ENCODE assay signal across 25 cellular contexts in the genomic region with DNA sequence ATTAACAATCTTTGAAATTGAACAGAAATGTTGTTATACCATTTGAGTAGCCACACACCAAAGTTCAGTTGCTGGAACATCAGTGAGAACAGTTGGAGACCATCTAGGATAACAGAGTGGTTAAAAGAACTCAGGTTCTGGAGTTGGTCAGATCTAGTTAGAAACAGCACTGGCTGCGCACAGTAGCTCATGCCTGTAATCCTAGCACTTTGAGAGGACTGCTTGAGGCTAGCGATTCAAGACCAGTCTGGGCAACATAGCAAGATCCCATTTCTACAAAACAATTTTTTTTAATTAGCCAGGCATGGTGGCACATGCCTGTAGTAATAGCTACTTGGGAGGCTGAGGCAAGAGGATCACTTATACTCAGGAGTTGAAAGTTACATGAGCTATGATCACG. TPM values are rescaled to one million over a fixed set of nuclear protein-coding genes. Genes with fewer than 3 reads are reported as not detected.
DNase-seq lines count a peak whose midpoint lies in the region; ATAC-seq and TF ChIP-seq lines count a peak whose summit lies in the region.
"Had no signal": no experiment of that assay in that cellular context is flagged by ENCODE, and none has a peak within 500 bp of the region (broad histone marks: within the 10 kb centered on the region; RNA-seq: fewer than 3 reads in every experiment).

No MANE protein-coding gene starts in this region.

- H3K4me2 ChIP-seq in IMR-90 (ENCODE audit: low read depth, low read length): no peak overlapping the region

- H3K36me3 Mint-ChIP-seq in natural killer cell treated with Interleukin-12 subunit alpha and Interleukin-12 subunit beta and Interleukin-15 and Interleukin-18, amount 100 ng/mL, for 72 hours: peaks cover 6% of the 10 kb centered on the region
- no peaks in the 10 kb centered on the region for H3K36me3 Mint-ChIP-seq in natural killer cell

- H3K27me3 Mint-ChIP-seq in natural killer cell treated with Interleukin-12 subunit alpha and Interleukin-12 subunit beta and Interleukin-15 and Interleukin-18, amount 100 ng/mL, for 72 hours: no peaks in the 10 kb centered on the region
- no peaks in the 10 kb centered on the region for H3K27me3 Mint-ChIP-seq in natural killer cell (ENCODE audit: low read depth in 2 of 2)
- H3K27me3 Mint-ChIP-seq: memory B cell had no signal

- H4K5ac ChIP-seq in IMR-90 (ENCODE audit: low read depth, low read length): no peak overlapping the region; the same call in 1 of the 2 replicates

- DNase-seq in natural killer cell treated with Interleukin-12 subunit alpha and Interleukin-12 subunit beta and Interleukin-15 and Interleukin-18, amount 100 ng/mL, for 72 hours (ENCODE audit: low spot score): no peak
- DNase-seq in natural killer cell (no peak), IMR-90 (no peak), epithelial cell of prostate (ENCODE audit: low read depth, low spot score) (no peak), esophagus squamous epithelium (lab: John Stamatoyannopoulos, UW) (no peak)
- DNase-seq in stimulated activated CD4-positive, alpha-beta T cell treated with anti-CD3 and anti-CD28 coated beads, Interleukin-4, amount 100 ng/mL, for 4 hours: no peak
- DNase-seq: C1 segment of cervical spinal cord; effector CD8-positive, alpha-beta T cell; glutamatergic neuron; H9; NCI-H1092 treated with DMSO at 0.1 percent for 48 hours; NCI-H187; NCI-H2171; NCI-H82; right cardiac atrium; SJCRH30; T-helper 1 cell; tibial artery had no signal

- peak overlapping the region; percentile 1; the same call in 1 of the 2 replicates for H3K23ac ChIP-seq in IMR-90 (ENCODE audit: low read depth, low read length)

- no peaks in the 10 kb centered on the region for H4K20me1 ChIP-seq in IMR-90 (ENCODE audit: insufficient read depth, low read length)

- no peak overlapping the region for H3K9ac ChIP-seq in IMR-90 (ENCODE audit: low read depth, low read length)

- no peak overlapping the region for H3K27ac ChIP-seq in IMR-90 (ENCODE audit: insufficient read depth, low read length)
- peak overlapping the region; percentile 84 for H3K27ac ChIP-seq in epithelial cell of prostate
- H3K27ac ChIP-seq in esophagus squamous epithelium: peak overlapping the region in 1 of 4 donors; percentile 64

- H3K27me3 ChIP-seq in IMR-90 (ENCODE audit: control insufficient read depth, insufficient read depth, low read length) (no peaks in the 10 kb centered on the region), esophagus squamous epithelium (no peaks in the 10 kb centered on the region)
- H3K27me3 ChIP-seq: SJCRH30, tibial artery had no signal

- peak overlapping the region; percentile 43; the same call in 1 of the 3 replicates for H2BK15ac ChIP-seq in IMR-90 (ENCODE audit: low read depth, low read length)

- no TSS peak for BruUV-seq in IMR-90 (replicated peaks; lab: Mats Ljungman, UMichigan)

- no peak for TF ChIP-seq POLR2A in IMR-90 (IDR thresholded peaks at IDR 0.05; ENCODE audit: low read depth, low read length)
- TF ChIP-seq POLR2A in esophagus squamous epithelium (IDR thresholded peaks at IDR 0.05): no peak

- H2BK120ac ChIP-seq in IMR-90 (ENCODE audit: low read depth, low read length): peak overlapping the region; percentile 12; the same call in 1 of the 2 replicates

- peak overlapping the region in 1 of 2 experiments; percentile 59; a peak in 3 of 4 replicates for H4K8ac ChIP-seq in IMR-90 (ENCODE audit: low read depth in 2 of 2, low read length in 2 of 2)

- no peak overlapping the region for H3K18ac ChIP-seq in IMR-90 (ENCODE audit: low read depth, low read length)

- 0 out of 2 replicates have a peak overlapping the region, but pooled peaks have one; percentile 3 for H3K14ac ChIP-seq in IMR-90 (replicated peaks; ENCODE audit: low read depth, low read length)

- no peak overlapping the region for H3K4me3 Mint-ChIP-seq in natural killer cell treated with Interleukin-12 subunit alpha and Interleukin-12 subunit beta and Interleukin-15 and Interleukin-18, amount 100 ng/mL, for 72 hours
- H3K4me3 Mint-ChIP-seq in natural killer cell: no peak overlapping the region
- H3K4me3 Mint-ChIP-seq: H9, memory B cell had no signal

- TF ChIP-seq RAD21 in IMR-90 (IDR thresholded peaks at IDR 0.05; ENCODE audit: low read length): no peak

- ATAC-seq in natural killer cell treated with Interleukin-12 subunit alpha and Interleukin-12 subunit beta and Interleukin-15 and Interleukin-18, amount 100 ng/mL, for 72 hours: no peak
- ATAC-seq in natural killer cell (no peak), IMR-90 (ENCODE audit: low read depth) (no peak), HG03342 (IDR thresholded peaks at IDR 0.05; ENCODE audit: unreplicated experiment) (no peak)
- ATAC-seq: left lobe of liver had no signal

- H3K27ac Mint-ChIP-seq in natural killer cell treated with Interleukin-12 subunit alpha and Interleukin-12 subunit beta and Interleukin-15 and Interleukin-18, amount 100 ng/mL, for 72 hours: peak overlapping the region; percentile 97 to 99
- H3K27ac Mint-ChIP-seq in natural killer cell: no peak overlapping the region
- H3K27ac Mint-ChIP-seq: H9, memory B cell had no signal

- peaks cover 26% of the 10 kb centered on the region for H3K9me1 ChIP-seq in IMR-90 (ENCODE audit: insufficient read depth, low read length)

- H2AK5ac ChIP-seq in IMR-90 (ENCODE audit: low read depth, low read length): peak overlapping the region; percentile 6; the same call in 1 of the 2 replicates

- CTCF ChIA-PET in IMR-90 (lab: Yijun Ruan, JAX): no interaction called here

- no peak overlapping the region for H2AK9ac ChIP-seq in IMR-90 (replicated peaks; ENCODE audit: low read depth, low read length, poor library complexity)

- H3K4ac ChIP-seq in IMR-90 (ENCODE audit: low read depth, low read length): peak overlapping the region; percentile 10; the same call in 1 of the 2 replicates

- peaks cover 18% of the 10 kb centered on the region for H3K36me3 ChIP-seq in IMR-90 (ENCODE audit: control insufficient read depth, insufficient read depth, low read length)
- H3K36me3 ChIP-seq in esophagus squamous epithelium: peaks cover 0 to 51% (median 13%) of the 10 kb centered on the region in 3 donors

- in situ Hi-C loops in IMR-90 (cut with MboI; ENCODE audit: low sequenced_read_pairs): no loop called here

- peaks cover 14% of the 10 kb centered on the region for H3K4me1 ChIP-seq in IMR-90 (ENCODE audit: control insufficient read depth, insufficient read depth, low read length)
- peaks cover 7 to 21% (median 16%) of the 10 kb centered on the region in 3 donors for H3K4me1 ChIP-seq in esophagus squamous epithelium

- H2BK5ac ChIP-seq in IMR-90 (ENCODE audit: low read depth, low read length, poor library complexity, severe bottlenecking): peak overlapping the region; percentile 96

- H3K79me1 ChIP-seq in IMR-90 (ENCODE audit: low read depth in 1 of 2, low read length in 2 of 2): peaks cover 9 to 27% of the 10 kb centered on the region in 2 experiments; a peak in 3 of 4 replicates

- H3K56ac ChIP-seq in IMR-90 (ENCODE audit: extremely low read depth, insufficient read depth, low read length): no peak overlapping the region

- no peaks in the 10 kb centered on the region for H3K9me3 Mint-ChIP-seq in natural killer cell treated with Interleukin-12 subunit alpha and Interleukin-12 subunit beta and Interleukin-15 and Interleukin-18, amount 100 ng/mL, for 72 hours
- no peaks in the 10 kb centered on the region for H3K9me3 Mint-ChIP-seq in natural killer cell
- H3K9me3 Mint-ChIP-seq: activated T-helper 2 cell treated with anti-CD3 and anti-CD28 coated beads, Interferon-gamma antibody, Interleukin-2, Interleukin-4, amounts not matched to agents 10 μg/mL and 5 μg/mL and 100 μg/mL, durations not matched to agents 14 hours and 24 hours and 36 hours; H9; memory B cell had no signal

- no CpG with 5 or more reads among the region's 3 CpGs for WGBS in IMR-90 (ENCODE audit: extremely low coverage in 2 of 2, insufficient read length in 1 of 2), 2 experiments
- 87 to 88% methylated on average over 3 of the region's 3 CpGs for WGBS in esophagus squamous epithelium, 2 donors

- H3K9me3 ChIP-seq in IMR-90 (ENCODE audit: control insufficient read depth, insufficient read depth, low read length) (no peaks in the 10 kb centered on the region), esophagus squamous epithelium (no peaks in the 10 kb centered on the region)
- H3K9me3 ChIP-seq: SJCRH30, tibial artery had no signal

- no peak overlapping the region for H2AFZ ChIP-seq in IMR-90 (replicated peaks; ENCODE audit: low read length, poor library complexity)

- intact Hi-C loops in natural killer cell (cut with micrococcal nuclease): loop anchor here (10.0 kb wide), 1 partner anchor 236 kb away; a partner anchor contains a TSS
- intact Hi-C loops in IMR-90 (cut with micrococcal nuclease): no loop called here
- intact Hi-C loops in esophagus squamous epithelium (cut with DNase I): no loop called here

- H3K4me3 ChIP-seq in IMR-90 (ENCODE audit: insufficient read depth, low read depth, low read length) (no peak overlapping the region), esophagus squamous epithelium (no peak overlapping the region)
- H3K4me3 ChIP-seq: coronary artery, SJCRH30, tibial artery had no signal

- dilution Hi-C loops in IMR-90 (cut with HindIII; ENCODE audit: low sequenced_read_pairs, unreplicated experiment): no loop called here

- POLR2A ChIA-PET in IMR-90 (lab: Charles Lee; ENCODE audit: unreplicated experiment): no interaction called here

- H2BK20ac ChIP-seq in IMR-90 (ENCODE audit: low read depth, low read length): peak overlapping the region; percentile 58

- H4K91ac ChIP-seq in IMR-90 (ENCODE audit: insufficient read depth, low read depth, low read length): peak overlapping the region; percentile 31; the same call in 1 of the 2 replicates

- TF ChIP-seq CTCF in natural killer cell (IDR thresholded peaks at IDR 0.05) (no peak), IMR-90 (conservative IDR thresholded peaks at IDR 0.05; ENCODE audit: low read depth, low read length) (no peak), esophagus squamous epithelium (IDR thresholded peaks at IDR 0.05) (no peak)

- peaks cover 32 to 49% of the 10 kb centered on the region in 2 donors for H3K4me1 Mint-ChIP-seq in natural killer cell treated with Interleukin-12 subunit alpha and Interleukin-12 subunit beta and Interleukin-15 and Interleukin-18, amount 100 ng/mL, for 72 hours (ENCODE audit: low read depth in 2 of 2)
- peaks cover 12 to 18% of the 10 kb centered on the region in 2 donors for H3K4me1 Mint-ChIP-seq in natural killer cell
- H3K4me1 Mint-ChIP-seq: memory B cell had no signal

RNA-seq across cellular contexts. Expression of a gene that starts 7.6 kb away (rescaled TPM):
- 1,000 to 10,000 TPM; 2,229 to 3,912 TPM for total RNA-seq in natural killer cell treated with Interleukin-12 subunit alpha and Interleukin-12 subunit beta and Interleukin-15 and Interleukin-18, amount 100 ng/mL, for 72 hours
- 100 to 1,000 TPM; 121 to 180 (median 155) TPM for total RNA-seq in natural killer cell
- 2,738 and 3,859 TPM in 2 replicates for total RNA-seq in IMR-90 (2012; rRNA removed)
- polyA plus RNA-seq in IMR-90 (2012; rRNA removed): 2,084 and 2,219 TPM in 2 replicates
- 1,530 and 1,727 TPM in 2 replicates for polyA plus RNA-seq in IMR-90 (2012; cell fraction: cytosol; rRNA removed)
- 1,603 and 1,631 TPM in 2 replicates for polyA plus RNA-seq in IMR-90 (2012; cell fraction: nucleus; rRNA removed; ENCODE audit: low replicate concordance)
- total RNA-seq in esophagus squamous epithelium: 1,000 to 10,000 TPM in 2 of 4 donors, 100 to 1,000 TPM in 2; 504 to 1,134 (median 964) TPM

RNA-seq across cellular contexts. Expression of a gene that starts 33.8 kb away (rescaled TPM):
- 10 to 100 TPM; 48.5 to 80.9 TPM for total RNA-seq in natural killer cell treated with Interleukin-12 subunit alpha and Interleukin-12 subunit beta and Interleukin-15 and Interleukin-18, amount 100 ng/mL, for 72 hours
- total RNA-seq in natural killer cell (100 to 1,000 TPM; 132 to 135 (median 132) TPM), IMR-90 (2012; rRNA removed) (10.0 and 13.4 TPM in 2 replicates), esophagus squamous epithelium (10 to 100 TPM; 12.2 to 62.2 (median 31.6) TPM)
- polyA plus RNA-seq in IMR-90 (2012; rRNA removed): 44.7 and 45.1 TPM in 2 replicates
- 12.9 and 33.6 TPM in 2 replicates for polyA plus RNA-seq in IMR-90 (2012; cell fraction: cytosol; rRNA removed)
- 188 and 399 TPM in 2 replicates for polyA plus RNA-seq in IMR-90 (2012; cell fraction: nucleus; rRNA removed; ENCODE audit: low replicate concordance)

RNA-seq across cellular contexts. Expression of a gene that starts 41.0 kb away (rescaled TPM):
- total RNA-seq in natural killer cell treated with Interleukin-12 subunit alpha and Interleukin-12 subunit beta and Interleukin-15 and Interleukin-18, amount 100 ng/mL, for 72 hours: not detected
- total RNA-seq in natural killer cell (not detected), IMR-90 (2012; rRNA removed) (under 0.01 and 0.18 TPM in 2 replicates), esophagus squamous epithelium (1 to 10 TPM; 1.2 to 8.0 (median 3.7) TPM)
- 0.14 TPM in 1 of 2 replicates, not detected in the other for polyA plus RNA-seq in IMR-90 (2012; rRNA removed)
- polyA plus RNA-seq in IMR-90 (2012; cell fraction: cytosol; rRNA removed): 0.02 TPM in 1 of 2 replicates, not detected in the other
- 0.07 and 0.16 TPM in 2 replicates for polyA plus RNA-seq in IMR-90 (2012; cell fraction: nucleus; rRNA removed; ENCODE audit: low replicate concordance)
- total RNA-seq: activated T-helper 2 cell treated with anti-CD3 and anti-CD28 coated beads, Interferon-gamma antibody, Interleukin-2, Interleukin-4, amounts not matched to agents 10 μg/mL and 5 μg/mL and 100 μg/mL, durations not matched to agents 14 hours and 24 hours and 36 hours; cardiac septum; left lobe of liver; RPMI7951; SJCRH30 had no signal

Comparison
In these comparisons a context has a peak if more than half of its experiments do, and no peak if none do; other contexts are left out.
1. H3K27ac Mint-ChIP-seq: peak in natural killer cell treated with Interleukin-12 subunit alpha and Interleukin-12 subunit beta and Interleukin-15 and Interleukin-18, amount 100 ng/mL, for 72 hours (2 of 2); none in natural killer cell (0 of 2).